In the genomic region with DNA sequence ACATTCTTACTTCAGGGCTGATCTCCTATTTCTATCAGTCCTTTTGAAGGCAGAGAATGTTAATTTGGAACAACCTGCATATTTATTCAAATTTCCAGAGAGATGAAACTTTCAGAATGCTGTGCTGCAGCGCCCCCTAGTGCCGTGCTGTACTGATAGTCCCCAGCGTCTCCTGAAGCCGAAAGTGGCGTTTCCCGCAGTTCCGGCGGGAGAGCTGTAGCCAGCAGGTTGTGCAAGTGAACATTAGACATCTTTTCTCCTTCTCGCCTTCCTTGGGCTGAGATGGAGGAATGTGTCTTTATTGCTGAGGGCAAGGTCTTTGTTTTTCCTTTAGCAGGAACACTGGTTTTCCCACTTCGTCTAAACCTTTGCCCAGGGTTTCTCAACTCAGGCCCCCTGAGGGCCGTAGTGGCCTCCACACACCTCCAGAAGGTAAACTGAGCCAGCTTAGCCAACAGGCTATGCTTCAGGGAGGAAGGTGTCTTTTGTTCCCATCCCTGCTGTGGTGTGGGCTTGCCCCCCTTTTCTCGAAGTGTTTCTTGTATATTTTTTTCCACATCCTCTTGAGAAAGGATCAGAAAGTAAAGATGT, we compare ENCODE assay signal across 8 cellular contexts. TPM values are rescaled to one million over a fixed set of nuclear protein-coding genes. Genes with fewer than 3 reads are reported as not detected.
DNase-seq lines count a peak whose midpoint lies in the region; ATAC-seq and TF ChIP-seq lines count a peak whose summit lies in the region.

No MANE protein-coding gene starts in this region.

- H3K4me1 ChIP-seq in prostate gland (replicated peaks), result peaks cover 16% of the 10 kb centered on the region

- peaks cover 2% of the 10 kb centered on the region for H3K36me3 Mint-ChIP-seq in T-helper 1 cell treated with Interleukin-12 subunit alpha and Interleukin-12 subunit beta and Interleukin-4 antibody, amounts not matched to agents 30 μg/mL and 1 μg/mL, for 36 hours (ENCODE audit: low read depth)

- peaks cover 53% of the 10 kb centered on the region for H3K4me1 Mint-ChIP-seq in T-helper 1 cell treated with Interleukin-12 subunit alpha and Interleukin-12 subunit beta and Interleukin-4 antibody, amounts not matched to agents 30 μg/mL and 1 μg/mL, for 36 hours (ENCODE audit: low read depth)

- H3K4me3 ChIP-seq in prostate gland, result no peak overlapping the region

- peak overlapping the region; percentile 39 for H3K27ac Mint-ChIP-seq in T-helper 1 cell treated with Interleukin-12 subunit alpha and Interleukin-12 subunit beta and Interleukin-4 antibody, amounts not matched to agents 30 μg/mL and 1 μg/mL, for 36 hours

- H3K27ac ChIP-seq in prostate gland, result peak overlapping the region in 1 of 2 donors; percentile 63

- H3K27me3 Mint-ChIP-seq in T-helper 1 cell treated with Interleukin-12 subunit alpha and Interleukin-12 subunit beta and Interleukin-4 antibody, amounts not matched to agents 30 μg/mL and 1 μg/mL, for 36 hours (ENCODE audit: low read depth), result no peaks in the 10 kb centered on the region

- TF ChIP-seq CTCF in prostate gland (IDR thresholded peaks at IDR 0.05), result peak; percentile 84 to 98 (median 94)

- intact Hi-C loops in left ventricle myocardium superior (cut with micrococcal nuclease) (loop anchor here (5.0 to 10.0 kb wide), 3 partner anchors 54 to 211 kb away; no protein-coding TSS in a partner anchor), prostate gland (cut with DNase I) (loop anchor here (5.0 to 10.0 kb wide), 5 partner anchors 54 to 214 kb away; partner anchors contain the start of gene KLHL36)

- no peak for TF ChIP-seq POLR2A in prostate gland (IDR thresholded peaks at IDR 0.05)

- peak; percentile 82 for ATAC-seq in left ventricle myocardium superior

- WGBS in prostate gland, result 10% methylated on average over 12 of the region's 12 CpGs

- no peaks in the 10 kb centered on the region for H3K36me3 ChIP-seq in prostate gland

- H3K9me3 Mint-ChIP-seq in T-helper 1 cell treated with Interleukin-12 subunit alpha and Interleukin-12 subunit beta and Interleukin-4 antibody, amounts not matched to agents 30 μg/mL and 1 μg/mL, for 36 hours, result no peaks in the 10 kb centered on the region

- H3K9me3 ChIP-seq in prostate gland, result no peaks in the 10 kb centered on the region

- H3K27me3 ChIP-seq in prostate gland (replicated peaks; ENCODE audit: insufficient read depth), result no peaks in the 10 kb centered on the region

- DNase-seq in AML-193 (lab: John Stamatoyannopoulos, UW), result peak; percentile 70 to 86
- DNase-seq in GM19240 (ENCODE audit: insufficient read length, low spot score), result peak; percentile 23
- DNase-seq in NCI-H1048 (lab: John Stamatoyannopoulos, UW), result peak; percentile 11
- DNase-seq in amniotic stem cell (lab: John Stamatoyannopoulos, UW), result peak; percentile 67
- DNase-seq in left ventricle myocardium superior, result peak; percentile 96
- DNase-seq in prostate gland (ENCODE audit: low spot score), result peak; percentile 94
- peak; percentile 91 for DNase-seq in ureter (ENCODE audit: low spot score)

- H3K4me3 Mint-ChIP-seq in T-helper 1 cell treated with Interleukin-12 subunit alpha and Interleukin-12 subunit beta and Interleukin-4 antibody, amounts not matched to agents 30 μg/mL and 1 μg/mL, for 36 hours, result no peak overlapping the region

RNA-seq across cellular contexts. Expression of gene USP10, which starts 26.4 kb away (rescaled TPM):
- total RNA-seq in left ventricle myocardium superior (74.5 TPM), prostate gland (10 to 100 TPM; 57.4 to 95.7 TPM), ureter (103 TPM)

Comparison
In these comparisons a context has a peak if more than half of its experiments do, and no peak if none do; other contexts are left out.
1. DNase-seq: peak in every context shown above with its lines; median percentile 96 in left ventricle myocardium superior; 94 in prostate gland; 91 in ureter; 78 in AML-193; 67 in amniotic stem cell; 23 in GM19240; 11 in NCI-H1048.